9 cellular contexts compared by ENCODE assay signal in genomic region chr14:55272415-55272786, GRCh38. TPM values are rescaled to one million over a fixed set of nuclear protein-coding genes. Genes with fewer than 3 reads are reported as not detected.
DNase-seq lines count a peak whose midpoint lies in the region; ATAC-seq, FAIRE-seq and TF ChIP-seq lines count a peak whose summit lies in the region.
"Had no signal": no experiment of that assay in that cellular context is flagged by ENCODE, and none has a peak within 500 bp of the region (broad histone marks: within the 10 kb centered on the region; RNA-seq: fewer than 3 reads in every experiment).

No MANE protein-coding gene starts in this region.

- no peaks in the 10 kb centered on the region for H3K9me3 Mint-ChIP-seq in Calu3 (ENCODE audit: low read depth, unreplicated experiment)

- 0 to 2% methylated on average over 1 of the region's 1 CpG for WGBS in pancreas, 2 donors

- intact Hi-C loops in Calu3 (cut with micrococcal nuclease; ENCODE audit: unreplicated experiment) (loop anchor here (5.0 kb wide), 1 partner anchor 65 kb away; no protein-coding TSS in a partner anchor), pancreas (cut with DNase I) (loop anchor here in 1 of 3 donors (5.0 kb wide), 1 partner anchor 80 kb away; no protein-coding TSS in a partner anchor)

- ATAC-seq in pancreas = no peak
- ATAC-seq in HG03095 (IDR thresholded peaks at IDR 0.05; ENCODE audit: unreplicated experiment) = no peak
- ATAC-seq in HG03342 (IDR thresholded peaks at IDR 0.05; ENCODE audit: unreplicated experiment) = no peak

- TF ChIP-seq POLR2A in Peyer's patch (IDR thresholded peaks at IDR 0.05) = no peak
- no peak for TF ChIP-seq POLR2A in erythroblast (IDR thresholded peaks at IDR 0.05; ENCODE audit: low read length)

- no TSS peak for BruUV-seq in Calu3 (replicated peaks; lab: Mats Ljungman, UMichigan)

- H3K4me3 ChIP-seq in Peyer's patch (peak overlapping the region; percentile 78 to 91 (median 88)), pancreas (peak overlapping the region; percentile 53 to 90 (median 88))

- H3K27ac ChIP-seq in Peyer's patch (peak overlapping the region; percentile 89 to 97 (median 92)), pancreas (peak overlapping the region; percentile 89 to 97 (median 96))

- H3K27me3 ChIP-seq in Peyer's patch (no peaks in the 10 kb centered on the region), pancreas (no peaks in the 10 kb centered on the region)

- H3K9me3 ChIP-seq in Peyer's patch (no peaks in the 10 kb centered on the region), pancreas (no peaks in the 10 kb centered on the region)

- no peaks in the 10 kb centered on the region for H3K27me3 Mint-ChIP-seq in Calu3 (ENCODE audit: unreplicated experiment)

- H3K4me1 ChIP-seq in Peyer's patch = peaks cover 0 to 26% (median 3%) of the 10 kb centered on the region in 4 donors
- peaks cover 0 to 36% (median 31%) of the 10 kb centered on the region in 3 donors for H3K4me1 ChIP-seq in pancreas

- no peak for TF ChIP-seq CTCF in Calu3 (IDR thresholded peaks at IDR 0.05; ENCODE audit: unreplicated experiment)
- TF ChIP-seq CTCF in Peyer's patch (IDR thresholded peaks at IDR 0.05) = no peak
- no peak for TF ChIP-seq CTCF in pancreas (IDR thresholded peaks at IDR 0.05)
- no peak for TF ChIP-seq CTCF in GM13976 (IDR thresholded peaks at IDR 0.05; ENCODE audit: borderline replicate concordance, control extremely low read depth, extremely low read depth, insufficient read depth, missing control alignments)

- H3K4me3 Mint-ChIP-seq in Calu3 (ENCODE audit: low read depth, unreplicated experiment) = peak overlapping the region; percentile 78

- no peaks in the 10 kb centered on the region for H3K36me3 ChIP-seq in Peyer's patch
- H3K36me3 ChIP-seq in pancreas = no peaks in the 10 kb centered on the region

- H3K4me1 Mint-ChIP-seq in Calu3 (ENCODE audit: low read depth, unreplicated experiment) = peaks cover 28% of the 10 kb centered on the region

- peak overlapping the region; percentile 81 for H3K27ac Mint-ChIP-seq in Calu3 (ENCODE audit: unreplicated experiment)

- in situ Hi-C loops in GM13976 (cut with MboI; ENCODE audit: low sequenced_read_pairs, unreplicated experiment) = no loop called here

- H3K36me3 Mint-ChIP-seq in Calu3 (ENCODE audit: insufficient read depth, unreplicated experiment) = peaks cover 28% of the 10 kb centered on the region

- no peak for DNase-seq in Calu3
- no peak for DNase-seq in Peyer's patch
- DNase-seq in erythroblast (lab: John Stamatoyannopoulos, UW) = peak; percentile 42 to 64
- no peak for DNase-seq in pancreas
- DNase-seq in DMS153 treated with DMSO at 0.1 percent for 48 hours (lab: John Stamatoyannopoulos, UW; ENCODE audit: unreplicated experiment) = no peak
- no peak for DNase-seq in GM13976 (ENCODE audit: low spot score)

- CTCF ChIA-PET in Calu3 (lab: Charles Lee) = interaction anchor here (0.7 to 1.4 kb wide), 5 partner anchors 61 to 985 kb away, joined by 3 to 13 read pairs (median 3); no protein-coding TSS in a partner anchor

- no peak for FAIRE-seq in pancreas (lab: Jason Lieb, UNC)
- FAIRE-seq: islet of Langerhans had no signal

RNA-seq across cellular contexts. Expression of gene FBXO34, which starts 1.2 kb away (rescaled TPM):
- total RNA-seq in Calu3 (2022) (30.0 and 34.5 TPM in 2 replicates), Peyer's patch (10 to 100 TPM; 28.1 to 75.3 (median 43.1) TPM), pancreas (10 to 100 TPM in 2 of 6 donors, 1 to 10 TPM in 4; 8.2 to 19.7 (median 9.5) TPM)
- polyA plus RNA-seq in pancreas = 1 to 10 TPM; 4.6 to 7.3 TPM

Comparison
In these comparisons a context has a peak if more than half of its experiments do, and no peak if none do; other contexts are left out.
1. DNase-seq: peak in erythroblast (2 of 2); none in Calu3 (single experiment), Peyer's patch (0 of 3), pancreas (0 of 6), DMS153 treated with DMSO at 0.1 percent for 48 hours (single experiment) and GM13976 (single experiment).